11 cellular contexts compared by ENCODE assay signal in the genomic region with DNA sequence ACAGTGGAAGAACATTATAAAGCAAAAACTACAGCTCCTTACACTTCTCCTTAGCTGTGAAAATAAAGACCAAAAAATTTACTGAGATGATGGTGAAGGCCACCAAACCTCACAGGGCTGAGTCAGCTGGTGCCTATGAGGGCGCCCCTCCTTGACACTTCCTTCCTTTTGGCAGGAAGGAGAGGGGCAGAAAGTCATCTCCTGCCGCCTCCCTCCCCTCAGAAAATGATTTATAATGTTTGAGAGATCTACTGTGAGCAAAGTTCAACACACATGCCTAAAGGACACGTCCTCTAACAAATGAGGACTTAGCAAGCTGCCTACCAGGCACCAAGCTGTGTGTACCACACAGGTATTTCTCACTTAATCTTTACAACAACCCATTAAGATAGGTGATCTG.
A peak's percentile ranks its signal among the peaks of the same experiment; 100 is the strongest.
DNase-seq lines count a peak whose midpoint lies in the region; ATAC-seq and TF ChIP-seq lines count a peak whose summit lies in the region.
"Had no signal": no experiment of that assay in that cellular context is flagged by ENCODE, and none has a peak within 500 bp of the region (broad histone marks: within the 10 kb centered on the region; RNA-seq: fewer than 3 reads in every experiment).

No MANE protein-coding gene starts in this region.

- H3K79me2 ChIP-seq in SU-DHL-6 (ENCODE audit: insufficient read depth, low read length) (peaks cover 92% of the 10 kb centered on the region), neural progenitor cell (ENCODE audit: low read depth) (no peaks in the 10 kb centered on the region)

- no peak for TF ChIP-seq CTCF in CD8-positive, alpha-beta T cell (IDR thresholded peaks at IDR 0.05)
- TF ChIP-seq CTCF in SU-DHL-6 (IDR thresholded peaks at IDR 0.05; ENCODE audit: insufficient read depth, low read length, poor library complexity, severe bottlenecking) (no peak), neural progenitor cell (IDR thresholded peaks at IDR 0.05) (no peak)

- peaks cover 7% of the 10 kb centered on the region for H3F3A ChIP-seq in SU-DHL-6 (ENCODE audit: insufficient read depth)
- H3F3A ChIP-seq in neural progenitor cell (ENCODE audit: low read depth): no peaks in the 10 kb centered on the region

- H3K9me3 Mint-ChIP-seq in CD8-positive, alpha-beta T cell: peaks cover 5% of the 10 kb centered on the region
- peaks cover 8% of the 10 kb centered on the region for H3K9me3 Mint-ChIP-seq in activated naive CD8-positive, alpha-beta T cell (ENCODE audit: low read depth)
- peaks cover 23% of the 10 kb centered on the region for H3K9me3 Mint-ChIP-seq in neural progenitor cell

- H4K20me1 ChIP-seq in SU-DHL-6 (ENCODE audit: low read depth, low read length) (no peaks in the 10 kb centered on the region), neural progenitor cell (ENCODE audit: low read depth) (no peaks in the 10 kb centered on the region)

- ATAC-seq in CD8-positive, alpha-beta T cell: peak; percentile 80
- ATAC-seq in HG03039 (IDR thresholded peaks at IDR 0.05; ENCODE audit: unreplicated experiment): no peak
- ATAC-seq in HG02840 (IDR thresholded peaks at IDR 0.05; ENCODE audit: low FRiP score, unreplicated experiment): no peak
- ATAC-seq in GM18870 (IDR thresholded peaks at IDR 0.05; ENCODE audit: unreplicated experiment): no peak

- no peak overlapping the region for H2AFZ ChIP-seq in SU-DHL-6 (ENCODE audit: low read depth, low read length, severe bottlenecking)
- no peak overlapping the region for H2AFZ ChIP-seq in neural progenitor cell (replicated peaks)

- no peaks in the 10 kb centered on the region for H3K27me3 Mint-ChIP-seq in CD8-positive, alpha-beta T cell (ENCODE audit: low read depth)
- no peaks in the 10 kb centered on the region for H3K27me3 Mint-ChIP-seq in activated naive CD8-positive, alpha-beta T cell
- no peaks in the 10 kb centered on the region for H3K27me3 Mint-ChIP-seq in neural progenitor cell (ENCODE audit: insufficient read depth, low read depth)
- H3K27me3 Mint-ChIP-seq: brain, IgD-negative memory B cell had no signal

- POLR2A ChIA-PET in CD8-positive, alpha-beta T cell (lab: Charles Lee): interaction anchor here (1.2 to 1.3 kb wide), 2 partner anchors 10 to 11 kb away, joined by 3 read pairs; no protein-coding TSS in a partner anchor

- no peaks in the 10 kb centered on the region for H3K27me3 ChIP-seq in CD8-positive, alpha-beta T cell (ENCODE audit: insufficient read depth, low read length)
- H3K27me3 ChIP-seq in SU-DHL-6 (ENCODE audit: low read length) (no peaks in the 10 kb centered on the region), neural progenitor cell (no peaks in the 10 kb centered on the region)

- peaks cover 30% of the 10 kb centered on the region for H3K4me1 ChIP-seq in CD8-positive, alpha-beta T cell (ENCODE audit: insufficient read depth, low read length)
- peaks cover 10% of the 10 kb centered on the region for H3K4me1 ChIP-seq in neural progenitor cell

- H3K4me3 Mint-ChIP-seq in CD8-positive, alpha-beta T cell: peak overlapping the region; percentile 9
- peak overlapping the region; percentile 38 for H3K4me3 Mint-ChIP-seq in activated naive CD8-positive, alpha-beta T cell
- H3K4me3 Mint-ChIP-seq in neural progenitor cell: no peak overlapping the region
- H3K4me3 Mint-ChIP-seq: brain had no signal

- H3K4me3 ChIP-seq in CD8-positive, alpha-beta T cell (ENCODE audit: low read depth, low read length): no peak overlapping the region
- H3K4me3 ChIP-seq in SU-DHL-6 (ENCODE audit: insufficient read depth, low read length, poor library complexity, severe bottlenecking): no peak overlapping the region
- H3K4me3 ChIP-seq in neural progenitor cell: no peak overlapping the region

- H3K4me2 ChIP-seq in SU-DHL-6 (ENCODE audit: low read depth, low read length, poor library complexity, severe bottlenecking) (no peak overlapping the region), neural progenitor cell (no peak overlapping the region)

- intact Hi-C loops in CD8-positive, alpha-beta T cell (cut with DNase I, micrococcal nuclease): no loop called here

- peak in 6 of 7 experiments; percentile 26 to 56 (median 42) for DNase-seq in CD8-positive, alpha-beta T cell
- no peak for DNase-seq in neural progenitor cell (ENCODE audit: low spot score)
- DNase-seq in D341Med (ENCODE audit: low spot score): no peak
- DNase-seq: RPMI8226 had no signal

- H3K36me3 ChIP-seq in CD8-positive, alpha-beta T cell (ENCODE audit: insufficient read depth, low read length): no peaks in the 10 kb centered on the region
- H3K36me3 ChIP-seq in SU-DHL-6 (ENCODE audit: low read length): 0 out of 2 replicates have a peak, but pooled peaks cover 10% of the 10 kb centered on the region
- no peaks in the 10 kb centered on the region for H3K36me3 ChIP-seq in neural progenitor cell

- no peak overlapping the region for H3K27ac ChIP-seq in CD8-positive, alpha-beta T cell (ENCODE audit: low read depth, low read length)
- H3K27ac ChIP-seq in SU-DHL-6 (ENCODE audit: low read depth, low read length) (peak overlapping the region; percentile 52), neural progenitor cell (no peak overlapping the region)

- no peaks in the 10 kb centered on the region for H3K9me2 ChIP-seq in SU-DHL-6 (replicated peaks; ENCODE audit: insufficient read depth, low read length)

- H3K27ac Mint-ChIP-seq in CD8-positive, alpha-beta T cell: peak overlapping the region; percentile 64
- peak overlapping the region; percentile 86 for H3K27ac Mint-ChIP-seq in activated naive CD8-positive, alpha-beta T cell
- peak overlapping the region; percentile 54 for H3K27ac Mint-ChIP-seq in neural progenitor cell
- H3K27ac Mint-ChIP-seq: IgD-negative memory B cell had no signal

- peaks cover 16% of the 10 kb centered on the region for H3K36me3 Mint-ChIP-seq in CD8-positive, alpha-beta T cell
- peaks cover 25% of the 10 kb centered on the region for H3K36me3 Mint-ChIP-seq in activated naive CD8-positive, alpha-beta T cell
- H3K36me3 Mint-ChIP-seq in neural progenitor cell: peaks cover 4% of the 10 kb centered on the region
- H3K36me3 Mint-ChIP-seq: IgD-negative memory B cell had no signal

- no peak overlapping the region for H3K9ac ChIP-seq in SU-DHL-6 (ENCODE audit: low read length)
- no peak overlapping the region for H3K9ac ChIP-seq in neural progenitor cell

- CTCF ChIA-PET in CD8-positive, alpha-beta T cell (lab: Charles Lee): interaction anchor here (0.8 to 1.9 kb wide), 3 partner anchors 19 to 348 kb away, joined by 3 to 7 read pairs (median 3); no protein-coding TSS in a partner anchor

- peaks cover 38% of the 10 kb centered on the region for H3K4me1 Mint-ChIP-seq in CD8-positive, alpha-beta T cell (ENCODE audit: low read depth)
- H3K4me1 Mint-ChIP-seq in activated naive CD8-positive, alpha-beta T cell (ENCODE audit: low read depth): peaks cover 65% of the 10 kb centered on the region
- peaks cover 32% of the 10 kb centered on the region for H3K4me1 Mint-ChIP-seq in neural progenitor cell

- H3K9me3 ChIP-seq in CD8-positive, alpha-beta T cell (ENCODE audit: low read length): no peaks in the 10 kb centered on the region
- H3K9me3 ChIP-seq in SU-DHL-6 (ENCODE audit: insufficient read depth, low read length) (no peaks in the 10 kb centered on the region), neural progenitor cell (ENCODE audit: low read depth) (no peaks in the 10 kb centered on the region)

Comparison
In these comparisons a context has a peak if more than half of its experiments do, and no peak if none do; other contexts are left out.
1. DNase-seq: peak in CD8-positive, alpha-beta T cell (6 of 7); none in neural progenitor cell (single experiment) and D341Med (single experiment).
2. Peak in every context shown above with its lines, with median percentiles within 50 percentile points of each other: H3K27ac Mint-ChIP-seq.